Comparison of ENCODE assay signal across 8 cellular contexts in the genomic region with DNA sequence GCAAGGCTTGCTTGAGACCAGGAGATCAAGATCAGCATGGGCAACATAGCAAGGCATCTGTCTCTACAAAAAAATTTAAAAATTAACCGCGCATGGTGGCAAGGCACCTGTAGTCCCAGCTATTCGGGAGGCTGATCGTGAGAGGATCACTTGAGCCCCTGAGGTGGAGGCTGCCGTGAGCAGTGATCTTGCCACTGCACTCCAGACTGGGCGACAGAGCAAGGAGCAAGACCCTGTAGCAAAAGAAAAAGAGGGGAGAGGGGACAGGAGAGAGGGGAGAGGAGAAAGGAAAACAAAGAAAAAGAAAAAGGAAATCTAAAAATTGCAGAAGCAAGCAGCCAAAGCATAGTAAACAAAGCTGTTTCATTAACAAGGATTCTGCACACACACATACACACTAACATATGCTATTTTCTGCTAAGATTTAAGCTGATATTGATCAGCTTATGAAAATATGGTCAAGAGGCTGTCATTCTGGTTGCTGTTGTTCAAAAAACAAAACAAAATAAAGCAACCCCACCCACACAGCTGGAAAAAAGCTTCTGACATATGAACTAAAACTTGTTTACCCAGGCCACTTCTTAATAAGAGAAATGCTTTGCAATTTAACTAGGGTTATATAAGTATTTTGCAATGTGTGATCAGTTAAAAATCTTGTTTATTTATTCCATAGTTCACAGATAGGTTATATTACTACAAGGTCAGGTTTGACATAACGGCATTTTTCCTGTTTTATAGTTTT. TPM values are rescaled to one million over a fixed set of nuclear protein-coding genes. Genes with fewer than 3 reads are reported as not detected.
DNase-seq lines count a peak whose midpoint lies in the region; ATAC-seq and TF ChIP-seq lines count a peak whose summit lies in the region.
"Had no signal": no experiment of that assay in that cellular context is flagged by ENCODE, and none has a peak within 500 bp of the region (broad histone marks: within the 10 kb centered on the region; RNA-seq: fewer than 3 reads in every experiment).

No MANE protein-coding gene starts in this region.

- no peaks in the 10 kb centered on the region for H3K27me3 ChIP-seq in iPS-18a (ENCODE audit: control insufficient read depth, insufficient read depth, low read length)

- H3K4me1 Mint-ChIP-seq in activated CD4-positive, alpha-beta memory T cell treated with anti-CD3 and anti-CD28 coated beads, Interleukin-2, amount 10 ng/mL, durations not matched to agents 7 days and 5 days = peaks cover 37% of the 10 kb centered on the region
- H3K4me1 Mint-ChIP-seq in stimulated activated naive B cell treated with anti-CD40 and anti-IgM and Interleukin-4, amounts not matched to agents 10 μg/mL and 1 μg/mL and 100 μg/mL, for 72 hours = peaks cover 16 to 23% of the 10 kb centered on the region in 2 donors

- no peaks in the 10 kb centered on the region for H3K9me3 ChIP-seq in HEK293 (ENCODE audit: control insufficient read depth, insufficient read depth, low read depth, low read length)
- no peaks in the 10 kb centered on the region for H3K9me3 ChIP-seq in iPS-18a (ENCODE audit: control insufficient read depth, low read depth, low read length)

- H3K9me3 Mint-ChIP-seq in activated CD4-positive, alpha-beta memory T cell treated with anti-CD3 and anti-CD28 coated beads, Interleukin-2, amount 10 ng/mL, durations not matched to agents 7 days and 5 days = no peaks in the 10 kb centered on the region
- no peaks in the 10 kb centered on the region for H3K9me3 Mint-ChIP-seq in stimulated activated naive B cell treated with anti-CD40 and anti-IgM and Interleukin-4, amounts not matched to agents 10 μg/mL and 1 μg/mL and 100 μg/mL, for 72 hours

- H3K4me1 ChIP-seq in HEK293 (ENCODE audit: control insufficient read depth, insufficient read depth, low read length) (peaks cover 4% of the 10 kb centered on the region; the same call in 1 of the 2 replicates), iPS-18a (ENCODE audit: control insufficient read depth, low read depth, low read length) (peaks cover 10% of the 10 kb centered on the region)

- peak overlapping the region; percentile 91 for H3K27ac Mint-ChIP-seq in activated CD4-positive, alpha-beta memory T cell treated with anti-CD3 and anti-CD28 coated beads, Interleukin-2, amount 10 ng/mL, durations not matched to agents 7 days and 5 days
- H3K27ac Mint-ChIP-seq in stimulated activated naive B cell treated with anti-CD40 and anti-IgM and Interleukin-4, amounts not matched to agents 10 μg/mL and 1 μg/mL and 100 μg/mL, for 72 hours = peak overlapping the region; percentile 14

- peak overlapping the region; percentile 41 for H3K9ac ChIP-seq in iPS-18a (ENCODE audit: low read length)

- H3K27ac ChIP-seq in HEK293 (ENCODE audit: extremely low read depth, low read depth, low read length) (no peak overlapping the region), iPS-18a (ENCODE audit: low read length) (no peak overlapping the region)

- H3K36me3 ChIP-seq in HEK293 (ENCODE audit: control insufficient read depth in 2 of 2, insufficient read depth in 1 of 2, low read length in 2 of 2) = peaks cover 0 to 11% of the 10 kb centered on the region in 2 experiments; a peak in 2 of 3 replicates
- peaks cover 3% of the 10 kb centered on the region for H3K36me3 ChIP-seq in iPS-18a (ENCODE audit: control insufficient read depth, low read depth, low read length)

- no peak for DNase-seq in activated CD4-positive, alpha-beta memory T cell treated with anti-CD3 and anti-CD28 coated beads, Interleukin-2, amount 10 ng/mL, durations not matched to agents 7 days and 5 days
- DNase-seq in stimulated activated naive B cell treated with anti-CD40 and anti-IgM and Interleukin-4, amounts not matched to agents 10 μg/mL and 1 μg/mL and 100 μg/mL, for 72 hours = no peak
- DNase-seq in RKO (ENCODE audit: low spot score) = no peak

- H3K36me3 Mint-ChIP-seq in activated CD4-positive, alpha-beta memory T cell treated with anti-CD3 and anti-CD28 coated beads, Interleukin-2, amount 10 ng/mL, durations not matched to agents 7 days and 5 days (ENCODE audit: low read depth) = peaks cover 33% of the 10 kb centered on the region
- peaks cover 16 to 17% of the 10 kb centered on the region in 2 donors for H3K36me3 Mint-ChIP-seq in stimulated activated naive B cell treated with anti-CD40 and anti-IgM and Interleukin-4, amounts not matched to agents 10 μg/mL and 1 μg/mL and 100 μg/mL, for 72 hours

- peak overlapping the region; percentile 19 for H3K4me3 ChIP-seq in HEK293 (ENCODE audit: low read depth, low read length)
- H3K4me3 ChIP-seq in iPS-18a (ENCODE audit: low read length) = peak overlapping the region; percentile 82

- POLR2A ChIA-PET in HEK293 (lab: Yijun Ruan, JAX) = interaction anchor here (0.6 to 1.1 kb wide), 3 partner anchors 9 to 269 kb away, joined by 3 to 4 read pairs (median 3); no protein-coding TSS in a partner anchor
- POLR2A ChIA-PET in activated CD4-positive, alpha-beta memory T cell treated with anti-CD3 and anti-CD28 coated beads, Interleukin-2, amount 10 ng/mL, durations not matched to agents 7 days and 5 days (lab: Charles Lee) = interaction anchor here (0.6 to 3.2 kb wide), 11 partner anchors 15 to 295 kb away, joined by 3 to 21 read pairs (median 3); a partner anchor contains a TSS

- no peaks in the 10 kb centered on the region for H3K27me3 Mint-ChIP-seq in activated CD4-positive, alpha-beta memory T cell treated with anti-CD3 and anti-CD28 coated beads, Interleukin-2, amount 10 ng/mL, durations not matched to agents 7 days and 5 days
- H3K27me3 Mint-ChIP-seq in stimulated activated naive B cell treated with anti-CD40 and anti-IgM and Interleukin-4, amounts not matched to agents 10 μg/mL and 1 μg/mL and 100 μg/mL, for 72 hours = no peaks in the 10 kb centered on the region

- TF ChIP-seq CTCF in HEK293 (tag by site-specific recombination; IDR thresholded peaks at IDR 0.05) = no peak

- ATAC-seq in stimulated activated naive B cell treated with anti-CD40 and anti-IgM and Interleukin-4, amounts not matched to agents 10 μg/mL and 1 μg/mL and 100 μg/mL, for 72 hours (replicated peaks) = no peak
- ATAC-seq in GM19455 (IDR thresholded peaks at IDR 0.05; ENCODE audit: unreplicated experiment) (no peak), HG03342 (IDR thresholded peaks at IDR 0.05; ENCODE audit: unreplicated experiment) (no peak)

- H3K4me3 Mint-ChIP-seq in activated CD4-positive, alpha-beta memory T cell treated with anti-CD3 and anti-CD28 coated beads, Interleukin-2, amount 10 ng/mL, durations not matched to agents 7 days and 5 days = peak overlapping the region; percentile 95
- peak overlapping the region; percentile 85 to 91 for H3K4me3 Mint-ChIP-seq in stimulated activated naive B cell treated with anti-CD40 and anti-IgM and Interleukin-4, amounts not matched to agents 10 μg/mL and 1 μg/mL and 100 μg/mL, for 72 hours

- CTCF ChIA-PET in HEK293 (lab: Yijun Ruan, JAX) = interaction anchor here (0.6 to 1.6 kb wide), 4 partner anchors 48 to 1209 kb away, joined by 3 to 9 read pairs (median 4); a partner anchor contains a TSS
- CTCF ChIA-PET in activated CD4-positive, alpha-beta memory T cell treated with anti-CD3 and anti-CD28 coated beads, Interleukin-2, amount 10 ng/mL, durations not matched to agents 7 days and 5 days (lab: Charles Lee) = interaction anchor here (0.7 to 1.1 kb wide), 3 partner anchors 15 to 47 kb away, joined by 3 to 4 read pairs (median 3); no protein-coding TSS in a partner anchor

TF ChIP-seq in HEK293, 187 proteins besides CTCF, POLR2A, EP300 and RAD21 (continues in another document):
- TF ChIP-seq ZNF48 (tag by site-specific recombination; IDR thresholded peaks at IDR 0.05) (no peak), ZNF239 (tag by site-specific recombination; IDR thresholded peaks at IDR 0.05) (no peak), ZNF792 (tag by site-specific recombination; IDR thresholded peaks at IDR 0.05) (no peak), ZNF155 (tag by site-specific recombination; IDR thresholded peaks at IDR 0.05) (no peak), ZNF423 (tag by site-specific recombination; IDR thresholded peaks at IDR 0.05) (no peak), SCRT2 (tag by site-specific recombination; IDR thresholded peaks at IDR 0.05) (peak; percentile 72), KLF7 (tag by site-specific recombination; IDR thresholded peaks at IDR 0.05; ENCODE audit: borderline replicate concordance) (no peak), ZNF426 (tag by site-specific recombination; IDR thresholded peaks at IDR 0.05) (no peak), FEZF1 (tag by site-specific recombination; IDR thresholded peaks at IDR 0.05) (no peak), ZNF394 (tag by site-specific recombination; IDR thresholded peaks at IDR 0.05; ENCODE audit: borderline replicate concordance) (no peak), GLIS2 (tag by site-specific recombination; IDR thresholded peaks at IDR 0.05) (no peak), ZSCAN23 (tag by site-specific recombination; IDR thresholded peaks at IDR 0.05) (no peak)
- TF ChIP-seq, protein P1, sequence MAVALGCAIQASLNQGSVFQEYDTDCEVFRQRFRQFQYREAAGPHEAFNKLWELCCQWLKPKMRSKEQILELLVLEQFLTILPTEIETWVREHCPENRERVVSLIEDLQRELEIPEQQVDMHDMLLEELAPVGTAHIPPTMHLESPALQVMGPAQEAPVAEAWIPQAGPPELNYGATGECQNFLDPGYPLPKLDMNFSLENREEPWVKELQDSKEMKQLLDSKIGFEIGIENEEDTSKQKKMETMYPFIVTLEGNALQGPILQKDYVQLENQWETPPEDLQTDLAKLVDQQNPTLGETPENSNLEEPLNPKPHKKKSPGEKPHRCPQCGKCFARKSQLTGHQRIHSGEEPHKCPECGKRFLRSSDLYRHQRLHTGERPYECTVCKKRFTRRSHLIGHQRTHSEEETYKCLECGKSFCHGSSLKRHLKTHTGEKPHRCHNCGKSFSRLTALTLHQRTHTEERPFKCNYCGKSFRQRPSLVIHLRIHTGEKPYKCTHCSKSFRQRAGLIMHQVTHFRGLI (tag by site-specific recombination; IDR thresholded peaks at IDR 0.05) = no peak
- TF ChIP-seq, protein P2, sequence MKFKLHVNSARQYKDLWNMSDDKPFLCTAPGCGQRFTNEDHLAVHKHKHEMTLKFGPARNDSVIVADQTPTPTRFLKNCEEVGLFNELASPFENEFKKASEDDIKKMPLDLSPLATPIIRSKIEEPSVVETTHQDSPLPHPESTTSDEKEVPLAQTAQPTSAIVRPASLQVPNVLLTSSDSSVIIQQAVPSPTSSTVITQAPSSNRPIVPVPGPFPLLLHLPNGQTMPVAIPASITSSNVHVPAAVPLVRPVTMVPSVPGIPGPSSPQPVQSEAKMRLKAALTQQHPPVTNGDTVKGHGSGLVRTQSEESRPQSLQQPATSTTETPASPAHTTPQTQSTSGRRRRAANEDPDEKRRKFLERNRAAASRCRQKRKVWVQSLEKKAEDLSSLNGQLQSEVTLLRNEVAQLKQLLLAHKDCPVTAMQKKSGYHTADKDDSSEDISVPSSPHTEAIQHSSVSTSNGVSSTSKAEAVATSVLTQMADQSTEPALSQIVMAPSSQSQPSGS (tag by site-specific recombination; IDR thresholded peaks at IDR 0.05; ENCODE audit: low read depth) = no peak

RNA-seq across cellular contexts. Expression of a gene that starts 1.8 kb away (rescaled TPM):
- 10 to 100 TPM; 39.8 TPM for total RNA-seq in activated CD4-positive, alpha-beta memory T cell treated with anti-CD3 and anti-CD28 coated beads, Interleukin-2, amount 10 ng/mL, durations not matched to agents 7 days and 5 days

RNA-seq across cellular contexts. Expression of a gene that starts 12.3 kb away (rescaled TPM):
- not detected for total RNA-seq in activated CD4-positive, alpha-beta memory T cell treated with anti-CD3 and anti-CD28 coated beads, Interleukin-2, amount 10 ng/mL, durations not matched to agents 7 days and 5 days
- total RNA-seq: HT1080 had no signal

RNA-seq across cellular contexts. Expression of a gene that starts 51.5 kb away (rescaled TPM):
- 10 to 100 TPM; 49.5 to 51.5 TPM for total RNA-seq in activated CD4-positive, alpha-beta memory T cell treated with anti-CD3 and anti-CD28 coated beads, Interleukin-2, amount 10 ng/mL, durations not matched to agents 7 days and 5 days
